ENCODE assay signal across 1 cellular context in genomic region chr11:125569913-125570621, GRCh38.
TF ChIP-seq lines count a peak whose summit lies in the region.

No MANE protein-coding gene starts in this region.

TF ChIP-seq in HEK293T, 16 proteins besides CTCF, POLR2A, EP300 and RAD21 (continued from another document):
- TF ChIP-seq BHLHE40 (IDR thresholded peaks at IDR 0.05; ENCODE audit: borderline replicate concordance), result no peak
- TF ChIP-seq LEF1 (IDR thresholded peaks at IDR 0.05; ENCODE audit: borderline replicate concordance), result no peak
- no peak for TF ChIP-seq FOXA1 (IDR thresholded peaks at IDR 0.05)
- no peak for TF ChIP-seq ARNT (IDR thresholded peaks at IDR 0.05)
- no peak for TF ChIP-seq SP1 (IDR thresholded peaks at IDR 0.05)
